31 cellular contexts compared by ENCODE assay signal in the genomic region with DNA sequence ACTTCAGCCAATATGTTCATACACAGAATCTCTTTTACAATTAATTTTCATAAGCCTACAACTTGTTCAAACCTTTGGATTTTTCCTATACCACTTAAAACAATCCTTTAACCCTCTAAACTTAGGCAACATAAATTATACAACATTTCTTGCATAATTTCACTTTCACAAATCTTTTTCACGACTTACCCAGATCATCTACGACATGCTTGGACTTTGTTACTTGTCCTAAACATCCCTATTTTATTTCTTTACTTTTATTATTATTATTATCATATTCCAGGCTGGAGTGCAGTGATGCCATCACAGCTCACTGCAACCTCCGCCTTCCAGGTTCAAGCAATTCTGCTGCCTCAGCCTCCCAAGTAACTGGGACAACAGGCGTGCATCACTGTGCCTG.
A peak's percentile ranks its signal among the peaks of the same experiment; 100 is the strongest.
DNase-seq lines count a peak whose midpoint lies in the region; ATAC-seq and TF ChIP-seq lines count a peak whose summit lies in the region.
"Had no signal": no experiment of that assay in that cellular context is flagged by ENCODE, and none has a peak within 500 bp of the region (broad histone marks: within the 10 kb centered on the region; RNA-seq: fewer than 3 reads in every experiment).

No MANE protein-coding gene starts in this region.

- no peak overlapping the region for H3K4me2 ChIP-seq in GM23338
- H3K4me2 ChIP-seq in Karpas-422 (ENCODE audit: low read depth, low read length, poor library complexity, severe bottlenecking): no peak overlapping the region

- H3F3A ChIP-seq in GM23338 (replicated peaks; ENCODE audit: low read depth): 0 out of 2 replicates have a peak, but pooled peaks cover 3% of the 10 kb centered on the region

- no peak for ATAC-seq in GM23338
- ATAC-seq in foreskin keratinocyte: no peak
- ATAC-seq in GM19395 (IDR thresholded peaks at IDR 0.05; ENCODE audit: unreplicated experiment): no peak
- ATAC-seq: activated CD4-positive, alpha-beta T cell treated with anti-CD3 and anti-CD28 coated beads for 36 hours; activated CD8-positive, alpha-beta T cell treated with anti-CD3 and anti-CD28 coated beads for 36 hours; left cardiac atrium; right cardiac atrium; stimulated activated naive CD8-positive, alpha-beta T cell treated with anti-CD3 and anti-CD28 coated beads, Interleukin-15, Interleukin-2, amounts not matched to agents 100 U/mL and 50 U/mL, for 24 hours had no signal

- H3K36me3 ChIP-seq in GM23338 (ENCODE audit: insufficient read depth) (peaks cover 20% of the 10 kb centered on the region), Karpas-422 (ENCODE audit: insufficient read depth, low read length) (no peaks in the 10 kb centered on the region; the same call in 1 of the 2 replicates)
- H3K36me3 ChIP-seq: adrenal gland, brain microvascular endothelial cell, thoracic aorta had no signal

- peaks cover 72% of the 10 kb centered on the region for H3K36me3 Mint-ChIP-seq in GM23338 (ENCODE audit: low read depth)
- H3K36me3 Mint-ChIP-seq: CD14-positive monocyte had no signal

- H2AFZ ChIP-seq in GM23338 (no peak overlapping the region), Karpas-422 (ENCODE audit: low read length) (no peak overlapping the region)
- H2AFZ ChIP-seq: parathyroid adenoma had no signal

- intact Hi-C loops in cardiac septum (cut with DNase I): no loop called here

- no peaks in the 10 kb centered on the region for H3K27me3 ChIP-seq in GM23338 (ENCODE audit: insufficient read depth)
- H3K27me3 ChIP-seq in Karpas-422 (ENCODE audit: low read length): no peaks in the 10 kb centered on the region
- H3K27me3 ChIP-seq in foreskin keratinocyte: no peaks in the 10 kb centered on the region
- H3K27me3 ChIP-seq: adrenal gland, brain microvascular endothelial cell had no signal

- H4K20me1 ChIP-seq in GM23338 (replicated peaks; ENCODE audit: insufficient read depth) (no peaks in the 10 kb centered on the region), Karpas-422 (ENCODE audit: insufficient read depth, low read depth, low read length) (no peaks in the 10 kb centered on the region)

- H3K27ac ChIP-seq in GM23338 (ENCODE audit: low read depth) (no peak overlapping the region), Karpas-422 (ENCODE audit: low read length) (no peak overlapping the region), foreskin keratinocyte (no peak overlapping the region)
- H3K27ac ChIP-seq: adrenal gland, brain microvascular endothelial cell, HL-60, parathyroid adenoma, thoracic aorta had no signal

- H3K9me3 ChIP-seq in Karpas-422 (ENCODE audit: low read length): peaks cover 32% of the 10 kb centered on the region

- TF ChIP-seq CTCF in GM23338 (conservative IDR thresholded peaks at IDR 0.05; ENCODE audit: low read depth in 2 of 2) (no peak), foreskin keratinocyte (conservative IDR thresholded peaks at IDR 0.05) (no peak)

- H3K79me2 ChIP-seq in GM23338 (replicated peaks; ENCODE audit: insufficient read depth): no peaks in the 10 kb centered on the region
- no peaks in the 10 kb centered on the region for H3K79me2 ChIP-seq in Karpas-422 (ENCODE audit: low read length)
- H3K79me2 ChIP-seq: parathyroid adenoma had no signal

- H3K27ac Mint-ChIP-seq in GM23338: no peak overlapping the region
- H3K27ac Mint-ChIP-seq: activated CD4-positive, alpha-beta T cell treated with anti-CD3 and anti-CD28 coated beads for 36 hours; activated CD8-positive, alpha-beta T cell treated with anti-CD3 and anti-CD28 coated beads for 36 hours; activated T-helper 1 cell treated with anti-CD3 and anti-CD28 coated beads, Interleukin-12 subunit alpha, Interleukin-12 subunit beta, Interleukin-2, Interleukin-4 antibody, amounts not matched to agents 30 ng/mL and 10 ng/mL and 1 ng/mL, durations not matched to agents 14 hours and 24 hours and 36 hours; CD14-positive monocyte had no signal

- H3K4me3 ChIP-seq in GM23338 (no peak overlapping the region), Karpas-422 (ENCODE audit: low read length) (no peak overlapping the region)
- H3K4me3 ChIP-seq: adrenal gland, thoracic aorta had no signal

- no peaks in the 10 kb centered on the region; the same call in none of the 3 replicates for H3K9me3 Mint-ChIP-seq in GM23338

- DNase-seq in GM23338 (ENCODE audit: low spot score) (peak; percentile 41), Karpas-422 (peak; percentile 43), amniotic epithelial cell (ENCODE audit: low read depth) (peak; percentile 1), foreskin keratinocyte (peak; percentile 9 to 18), cardiac septum (ENCODE audit: low spot score) (no peak), putamen (ENCODE audit: low spot score) (no peak), GM03348 (ENCODE audit: low spot score) (no peak)
- DNase-seq: activated CD4-positive, alpha-beta T cell treated with anti-CD3 and anti-CD28 coated beads for 36 hours; activated CD8-positive, alpha-beta memory T cell treated with anti-CD3 and anti-CD28 coated beads, Interleukin-2, amount 50 U/mL, for 48 hours; activated CD8-positive, alpha-beta T cell treated with anti-CD3 and anti-CD28 coated beads for 36 hours; activated naive CD4-positive, alpha-beta T cell treated with Interleukin-2 at 50 U/mL for 16 hours; brain microvascular endothelial cell; Caco-2; H7; hippocampal formation; left cardiac atrium; NCI-H1048; NCI-H1694; NCI-H524; right cardiac atrium; SHP77 treated with DMSO at 0.1 percent for 48 hours; stimulated activated CD4-positive, alpha-beta T cell treated with anti-CD3 and anti-CD28 coated beads, Interleukin-1b, Interleukin-23, amount 100 ng/mL, for 48 hours; stimulated activated naive CD8-positive, alpha-beta T cell treated with anti-CD3 and anti-CD28 coated beads, Interleukin-15, Interleukin-2, amounts not matched to agents 100 U/mL and 50 U/mL, for 24 hours had no signal

- no peaks in the 10 kb centered on the region for H3K4me1 Mint-ChIP-seq in GM23338
- H3K4me1 Mint-ChIP-seq: activated CD4-positive, alpha-beta T cell treated with anti-CD3 and anti-CD28 coated beads for 36 hours; CD14-positive monocyte; neural crest cell had no signal

- no peak overlapping the region for H3K9ac ChIP-seq in Karpas-422 (ENCODE audit: low read length)
- H3K9ac ChIP-seq: parathyroid adenoma had no signal

- no peaks in the 10 kb centered on the region for H3K4me1 ChIP-seq in GM23338 (ENCODE audit: insufficient read depth)
- H3K4me1 ChIP-seq in Karpas-422 (ENCODE audit: low read length): no peaks in the 10 kb centered on the region
- H3K4me1 ChIP-seq in foreskin keratinocyte: no peaks in the 10 kb centered on the region
- H3K4me1 ChIP-seq: adrenal gland, Caco-2, parathyroid adenoma had no signal

- H3K27me3 Mint-ChIP-seq in GM23338 (ENCODE audit: insufficient read depth, low read depth, poor library complexity): peaks cover 5% of the 10 kb centered on the region

- no peak overlapping the region for H3K4me3 Mint-ChIP-seq in GM23338
- H3K4me3 Mint-ChIP-seq: activated CD4-positive, alpha-beta T cell treated with anti-CD3 and anti-CD28 coated beads for 36 hours; activated CD8-positive, alpha-beta T cell treated with anti-CD3 and anti-CD28 coated beads for 36 hours; activated T-helper 1 cell treated with anti-CD3 and anti-CD28 coated beads, Interleukin-12 subunit alpha, Interleukin-12 subunit beta, Interleukin-2, Interleukin-4 antibody, amounts not matched to agents 30 ng/mL and 10 ng/mL and 1 ng/mL, durations not matched to agents 14 hours and 24 hours and 36 hours; CD14-positive monocyte; neural crest cell had no signal

- H3K9me2 ChIP-seq in GM23338 (ENCODE audit: insufficient read depth): no peaks in the 10 kb centered on the region
- no peaks in the 10 kb centered on the region for H3K9me2 ChIP-seq in Karpas-422 (replicated peaks; ENCODE audit: insufficient read depth, low read length)

TF ChIP-seq in GM23338, 12 proteins besides CTCF, POLR2A, EP300 and RAD21 (continues in another document):
- TF ChIP-seq CREB1 (CRISPR knock-in tag; IDR thresholded peaks at IDR 0.05; ENCODE audit: low read depth) (no peak), ZNF114 (CRISPR knock-in tag; IDR thresholded peaks at IDR 0.05) (no peak)

Comparison
In these comparisons a context has a peak if more than half of its experiments do, and no peak if none do; other contexts are left out.
1. DNase-seq: peak in GM23338 (single experiment), Karpas-422 (single experiment), amniotic epithelial cell (single experiment) and foreskin keratinocyte (2 of 2); none in cardiac septum (single experiment), putamen (single experiment) and GM03348 (single experiment).